Comparison of ENCODE assay signal across 8 cellular contexts in the genomic region with DNA sequence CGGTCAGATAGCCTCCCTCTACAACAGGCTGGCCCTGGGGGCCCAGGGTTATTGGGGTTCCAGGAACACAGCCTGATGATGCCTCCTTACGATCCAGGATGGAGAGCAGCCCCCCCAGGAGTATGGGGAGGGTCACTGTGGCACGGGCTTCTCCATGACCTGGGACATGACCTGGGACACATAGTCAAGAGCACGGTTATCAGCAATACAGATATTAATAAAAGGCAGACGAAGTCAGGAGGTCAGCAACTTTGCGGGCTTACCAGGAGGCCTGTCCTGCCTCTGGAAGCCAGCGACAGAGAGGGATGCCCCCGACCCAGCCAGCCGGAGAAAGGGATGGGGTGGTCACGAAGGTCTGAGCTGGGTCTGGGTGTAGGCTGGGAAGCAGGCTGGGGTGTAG. TPM values are rescaled to one million over a fixed set of nuclear protein-coding genes. Genes with fewer than 3 reads are reported as not detected.
DNase-seq lines count a peak whose midpoint lies in the region; ATAC-seq and TF ChIP-seq lines count a peak whose summit lies in the region.

No MANE protein-coding gene starts in this region.

- peaks cover 8% of the 10 kb centered on the region for H3K36me3 ChIP-seq in kidney epithelial cell (ENCODE audit: control insufficient read depth, insufficient read depth, low read length)
- peaks cover 40% of the 10 kb centered on the region for H3K36me3 ChIP-seq in thymus (ENCODE audit: control insufficient read depth, insufficient read depth)

- H3K9me3 ChIP-seq in thymus (ENCODE audit: control insufficient read depth): no peaks in the 10 kb centered on the region

- H3K27ac Mint-ChIP-seq in activated CD4-positive, alpha-beta T cell treated with anti-CD3 and anti-CD28 coated beads, Interleukin-2, amount 10 ng/mL, durations not matched to agents 24 days and 14 days: peak overlapping the region; percentile 97
- H3K27ac Mint-ChIP-seq in activated naive CD4-positive, alpha-beta T cell treated with anti-CD3 and anti-CD28 coated beads, Interleukin-2, amount 50 U/mL, for 72 hours: peak overlapping the region; percentile 98 to 99

- H3K4me3 Mint-ChIP-seq in activated CD4-positive, alpha-beta T cell treated with anti-CD3 and anti-CD28 coated beads, Interleukin-2, amount 10 ng/mL, durations not matched to agents 24 days and 14 days: peak overlapping the region; percentile 99

- DNase-seq in activated CD4-positive, alpha-beta T cell treated with anti-CD3 and anti-CD28 coated beads, Interleukin-2, amount 10 ng/mL, durations not matched to agents 24 days and 14 days: no peak
- no peak for DNase-seq in activated CD4-positive, alpha-beta T cell treated with anti-CD3 and anti-CD28 coated beads, Interleukin-2, amount 50 U/mL, for 48 hours
- DNase-seq in activated naive CD4-positive, alpha-beta T cell treated with anti-CD3 and anti-CD28 coated beads, Interleukin-2, amount 50 U/mL, for 72 hours (ENCODE audit: low spot score in 2 of 2): no peak
- DNase-seq in kidney epithelial cell (ENCODE audit: low read depth): no peak
- DNase-seq in cerebellum (ENCODE audit: low spot score): no peak

- peaks cover 4% of the 10 kb centered on the region for H3K4me1 ChIP-seq in thymus (ENCODE audit: control insufficient read depth, insufficient read depth, low read length)

- 19% methylated on average over 10 of the region's 10 CpGs for WGBS in thymus

- ATAC-seq in activated naive CD4-positive, alpha-beta T cell treated with anti-CD3 and anti-CD28 coated beads, Interleukin-2, amount 50 U/mL, for 72 hours: no peak
- no peak for ATAC-seq in GM21381 (IDR thresholded peaks at IDR 0.05; ENCODE audit: unreplicated experiment)
- ATAC-seq in HG03108 (IDR thresholded peaks at IDR 0.05; ENCODE audit: unreplicated experiment): no peak

- no peaks in the 10 kb centered on the region for H3K9me3 Mint-ChIP-seq in activated CD4-positive, alpha-beta T cell treated with anti-CD3 and anti-CD28 coated beads, Interleukin-2, amount 10 ng/mL, durations not matched to agents 24 days and 14 days
- no peaks in the 10 kb centered on the region for H3K9me3 Mint-ChIP-seq in activated naive CD4-positive, alpha-beta T cell treated with anti-CD3 and anti-CD28 coated beads, Interleukin-2, amount 50 U/mL, for 72 hours

- intact Hi-C loops in activated CD4-positive, alpha-beta T cell treated with anti-CD3 and anti-CD28 coated beads, Interleukin-2, amount 10 ng/mL, durations not matched to agents 24 days and 14 days (cut with micrococcal nuclease): loop anchor here (2.0 to 10.0 kb wide), 5 partner anchors 24 to 675 kb away; partner anchors contain the start of genes GGT7, NCOA6 and SCAND1

- TF ChIP-seq CTCF in kidney epithelial cell (IDR thresholded peaks at IDR 0.05; ENCODE audit: insufficient read depth, low read length, poor library complexity, severe bottlenecking): no peak

- peak overlapping the region; percentile 91 for H3K27ac ChIP-seq in thymus (ENCODE audit: low read depth)

- no peaks in the 10 kb centered on the region for H3K27me3 Mint-ChIP-seq in activated CD4-positive, alpha-beta T cell treated with anti-CD3 and anti-CD28 coated beads, Interleukin-2, amount 10 ng/mL, durations not matched to agents 24 days and 14 days

- H3K36me3 Mint-ChIP-seq in activated CD4-positive, alpha-beta T cell treated with anti-CD3 and anti-CD28 coated beads, Interleukin-2, amount 10 ng/mL, durations not matched to agents 24 days and 14 days (ENCODE audit: low read depth): peaks cover 44% of the 10 kb centered on the region
- H3K36me3 Mint-ChIP-seq in activated naive CD4-positive, alpha-beta T cell treated with anti-CD3 and anti-CD28 coated beads, Interleukin-2, amount 50 U/mL, for 72 hours: peaks cover 8 to 33% of the 10 kb centered on the region in 2 donors

- H3K27me3 ChIP-seq in kidney epithelial cell (ENCODE audit: control insufficient read depth, insufficient read depth, low read length): no peaks in the 10 kb centered on the region
- H3K27me3 ChIP-seq in thymus (ENCODE audit: control insufficient read depth, insufficient read depth): no peaks in the 10 kb centered on the region

- H3K4me3 ChIP-seq in kidney epithelial cell (ENCODE audit: low read depth, low read length): peak overlapping the region; percentile 78
- H3K4me3 ChIP-seq in thymus (ENCODE audit: low read length): peak overlapping the region; percentile 83

- H3K4me1 Mint-ChIP-seq in activated CD4-positive, alpha-beta T cell treated with anti-CD3 and anti-CD28 coated beads, Interleukin-2, amount 10 ng/mL, durations not matched to agents 24 days and 14 days: peaks cover 27% of the 10 kb centered on the region

RNA-seq across cellular contexts. Expression of gene MMP24OS, which starts 0.8 kb away (rescaled TPM):
- total RNA-seq in activated CD4-positive, alpha-beta T cell treated with anti-CD3 and anti-CD28 coated beads, Interleukin-2, amount 10 ng/mL, durations not matched to agents 24 days and 14 days: 26.2 and 27.3 TPM in 2 replicates
- 10 to 100 TPM; 29.4 to 41.8 TPM for total RNA-seq in activated naive CD4-positive, alpha-beta T cell treated with anti-CD3 and anti-CD28 coated beads, Interleukin-2, amount 50 U/mL, for 72 hours
- total RNA-seq in kidney epithelial cell (17.5 and 19.3 TPM in 2 replicates), cerebellum (4.8 TPM)
- 32.0 TPM for polyA plus RNA-seq in thymus

RNA-seq across cellular contexts. Expression of gene EIF6, which starts 7.4 kb away (rescaled TPM):
- total RNA-seq in activated CD4-positive, alpha-beta T cell treated with anti-CD3 and anti-CD28 coated beads, Interleukin-2, amount 10 ng/mL, durations not matched to agents 24 days and 14 days: 211 and 216 TPM in 2 replicates
- total RNA-seq in activated naive CD4-positive, alpha-beta T cell treated with anti-CD3 and anti-CD28 coated beads, Interleukin-2, amount 50 U/mL, for 72 hours: 100 to 1,000 TPM in 1 of 2 donors, 10 to 100 TPM in 1; 63.9 to 115 TPM
- total RNA-seq in kidney epithelial cell (284 and 332 TPM in 2 replicates), cerebellum (39.0 TPM)
- 88.6 TPM for polyA plus RNA-seq in thymus

RNA-seq across cellular contexts. Expression of gene FAM83C, which starts 15.1 kb away (rescaled TPM):
- total RNA-seq in activated CD4-positive, alpha-beta T cell treated with anti-CD3 and anti-CD28 coated beads, Interleukin-2, amount 10 ng/mL, durations not matched to agents 24 days and 14 days: not detected in 2 replicates
- not detected for total RNA-seq in activated naive CD4-positive, alpha-beta T cell treated with anti-CD3 and anti-CD28 coated beads, Interleukin-2, amount 50 U/mL, for 72 hours
- not detected in 2 replicates for total RNA-seq in kidney epithelial cell
- polyA plus RNA-seq in thymus: 0.14 TPM
- not detected for total RNA-seq in cerebellum

RNA-seq across cellular contexts. Expression of gene MMP24, which starts 50.6 kb away (rescaled TPM):
- total RNA-seq in activated CD4-positive, alpha-beta T cell treated with anti-CD3 and anti-CD28 coated beads, Interleukin-2, amount 10 ng/mL, durations not matched to agents 24 days and 14 days: 0.05 TPM in 1 of 2 replicates, not detected in the other
- total RNA-seq in activated naive CD4-positive, alpha-beta T cell treated with anti-CD3 and anti-CD28 coated beads, Interleukin-2, amount 50 U/mL, for 72 hours: not detected
- 6.9 and 7.5 TPM in 2 replicates for total RNA-seq in kidney epithelial cell
- 0.11 TPM for polyA plus RNA-seq in thymus
- 50.1 TPM for total RNA-seq in cerebellum
